In the genomic region with DNA sequence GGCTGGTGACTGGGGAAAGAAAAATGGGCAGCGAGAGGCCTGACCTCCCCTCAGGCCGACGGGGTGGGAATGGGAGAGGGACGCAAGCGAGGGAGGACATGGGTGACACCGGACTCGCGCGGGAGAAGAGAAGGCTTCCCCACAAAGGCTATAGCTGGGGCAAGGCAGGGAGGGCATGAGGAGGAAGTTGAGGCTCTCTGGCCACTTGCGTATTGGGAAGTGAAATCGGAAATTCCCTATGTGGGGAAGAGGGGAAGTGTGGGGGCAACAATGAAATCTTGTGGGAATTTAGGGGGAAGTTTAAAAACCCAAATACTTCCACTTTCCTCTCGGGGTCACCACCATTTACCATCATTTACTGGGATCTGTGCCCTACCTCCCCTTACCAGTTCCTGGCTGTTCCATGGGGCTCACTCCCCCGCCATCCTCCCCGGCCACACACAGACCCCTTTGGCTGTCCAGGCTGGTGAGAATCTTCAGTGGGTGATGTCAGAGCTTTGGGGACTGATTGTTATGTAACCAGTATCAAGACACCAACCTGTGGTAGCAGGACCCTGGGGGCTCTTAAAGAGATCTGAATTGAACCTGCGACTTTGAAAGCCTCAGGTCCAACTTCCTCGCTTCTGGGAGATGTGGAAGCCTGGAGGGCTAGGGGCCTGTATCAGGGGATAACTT, we compare ENCODE assay signal across 1 cellular context.
TF ChIP-seq lines count a peak whose summit lies in the region.

No MANE protein-coding gene starts in this region.

TF ChIP-seq in liver, 16 proteins besides CTCF, POLR2A, EP300 and RAD21 (continued from another document):
- TF ChIP-seq, protein P1, sequence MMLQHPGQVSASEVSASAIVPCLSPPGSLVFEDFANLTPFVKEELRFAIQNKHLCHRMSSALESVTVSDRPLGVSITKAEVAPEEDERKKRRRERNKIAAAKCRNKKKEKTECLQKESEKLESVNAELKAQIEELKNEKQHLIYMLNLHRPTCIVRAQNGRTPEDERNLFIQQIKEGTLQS (IDR thresholded peaks at IDR 0.05): no peak
- no peak for TF ChIP-seq YY1 (IDR thresholded peaks at IDR 0.05)
- TF ChIP-seq NR2F2 (IDR thresholded peaks at IDR 0.05): no peak
